In genomic region chr12:26273811-26274210, GRCh38 we compare ENCODE assay signal across 9 cellular contexts.
A peak's percentile ranks its signal among the peaks of the same experiment; 100 is the strongest.
DNase-seq lines count a peak whose midpoint lies in the region; ATAC-seq, FAIRE-seq and TF ChIP-seq lines count a peak whose summit lies in the region.
"Had no signal": no experiment of that assay in that cellular context is flagged by ENCODE, and none has a peak within 500 bp of the region (broad histone marks: within the 10 kb centered on the region; RNA-seq: fewer than 3 reads in every experiment).

No MANE protein-coding gene starts in this region.

- H3K23ac ChIP-seq in mesendoderm (ENCODE audit: low read length): no peak overlapping the region

- ATAC-seq in GM12878: no peak

- no peak overlapping the region for H3K4me2 ChIP-seq in GM12878 (ENCODE audit: control insufficient read depth, insufficient read depth)
- H3K4me2 ChIP-seq in mesendoderm (ENCODE audit: low read length): no peak overlapping the region

- H3K27ac ChIP-seq in GM12878 (ENCODE audit: control insufficient read depth, insufficient read depth) (no peak overlapping the region; the same call in 1 of the 2 replicates), mesendoderm (ENCODE audit: low read depth, low read length) (peak overlapping the region; percentile 51), transverse colon (peak overlapping the region; percentile 81 to 87 (median 86))

- SMC1A ChIA-PET in GM12878 (lab: Charles Lee; ENCODE audit: uncharacterized antibody, unreplicated experiment): interaction anchor here (0.9 to 11.8 kb wide), 21 partner anchors 9 to 180 kb away, joined by 3 to 203 read pairs (median 5); no protein-coding TSS in a partner anchor

- no peak for FAIRE-seq in GM12878 (lab: Jason Lieb, UNC)

- intact Hi-C loops in GM12878 (cut with micrococcal nuclease; ENCODE audit: unreplicated experiment) (loop anchor here (1.0 to 5.0 kb wide), 2 partner anchors 25 to 152 kb away; no protein-coding TSS in a partner anchor), transverse colon (cut with DNase I; ENCODE audit: low total_unique reads) (no loop called here)

- H3K36me3 ChIP-seq in GM12878 (ENCODE audit: control insufficient read depth in 2 of 2, insufficient read depth in 2 of 2, low read length in 1 of 2) (no peaks in the 10 kb centered on the region), mesendoderm (ENCODE audit: control insufficient read depth, insufficient read depth, low read length) (no peaks in the 10 kb centered on the region), transverse colon (no peaks in the 10 kb centered on the region)

- H2AFZ ChIP-seq in GM12878 (ENCODE audit: control insufficient read depth, low read depth, low read length): peak overlapping the region; percentile 46; the same call in 1 of the 2 replicates

- no peak overlapping the region for H4K8ac ChIP-seq in mesendoderm (ENCODE audit: low read depth, low read length)

- in situ Hi-C loops in KBM-7 (cut with MboI; ENCODE audit: low pct_unique_long_range_greater_than_20kb, low sequenced_read_pairs): no loop called here
- in situ Hi-C loops in GM12878 (cut with MboI): no loop called here
- in situ Hi-C loops in transverse colon (cut with MboI; ENCODE audit: low pct_ligation_motif_present in 1 of 4, low pct_unique_long_range_greater_than_20kb in 1 of 4, low sequenced_read_pairs in 3 of 4): no loop called here

- H2BK120ac ChIP-seq in mesendoderm (ENCODE audit: low read depth, low read length): no peak overlapping the region

- H2AK5ac ChIP-seq in mesendoderm (ENCODE audit: low read length): no peak overlapping the region

- H2BK5ac ChIP-seq in mesendoderm (ENCODE audit: low read length): peak overlapping the region; percentile 69

- H3K56ac ChIP-seq in mesendoderm (ENCODE audit: low read length): peak overlapping the region; percentile 69

- H3K79me1 ChIP-seq in mesendoderm (ENCODE audit: low read length): no peaks in the 10 kb centered on the region

- POLR2A ChIA-PET in GM12878 (lab: Charles Lee): interaction anchor here (1.0 to 6.6 kb wide), 4 partner anchors 25 to 158 kb away, joined by 3 to 41 read pairs (median 8); no protein-coding TSS in a partner anchor

- H3K27me3 ChIP-seq in GM12878 (replicated peaks in 1 of 2; ENCODE audit: control insufficient read depth in 2 of 2, insufficient read depth in 2 of 2, low read length in 1 of 2): no peaks in the 10 kb centered on the region
- H3K27me3 ChIP-seq in mesendoderm (ENCODE audit: insufficient read depth, low read length, poor library complexity): no peaks in the 10 kb centered on the region
- no peaks in the 10 kb centered on the region for H3K27me3 ChIP-seq in transverse colon

- 44% methylated on average over 6 of the region's 6 CpGs for WGBS in GM12878 (ENCODE audit: insufficient coverage, insufficient replicate concordance, low lambda C conversion rate, missing lambda C conversion rate)
- no CpG with 5 or more reads among the region's 6 CpGs for WGBS in mesendoderm (ENCODE audit: extremely low coverage, insufficient coverage, low lambda C conversion rate)
- WGBS in transverse colon (ENCODE audit: low coverage in 1 of 2), 2 donors: 70% methylated on average over 4 to 6 of the region's 6 CpGs

- DNase-seq in KBM-7 (peak; percentile 23), GM12878 (ENCODE audit: low read depth, low spot score) (no peak), mesendoderm (peak; percentile 82), transverse colon (no peak), NCI-H2107 (lab: John Stamatoyannopoulos, UW) (no peak), NCI-H1417 treated with DMSO at 0.1 percent for 48 hours (lab: John Stamatoyannopoulos, UW) (no peak), NCI-H1417 (lab: John Stamatoyannopoulos, UW) (no peak)
- DNase-seq: activated T-cell treated with anti-CD3 and anti-CD28 coated beads, Interleukin-2, amount 50 U/mL, for 48 hours; retina had no signal

- TF ChIP-seq POLR2A in GM12878 (IDR thresholded peaks at IDR 0.05; ENCODE audit: low read depth, low read length) (no peak), transverse colon (IDR thresholded peaks at IDR 0.05) (no peak)

- BruUV-seq in GM12878 (replicated peaks; lab: Mats Ljungman, UMichigan): no TSS peak

- TF ChIP-seq RAD21 in GM12878 (IDR thresholded peaks at IDR 0.05; ENCODE audit: insufficient read depth, low read depth, low read length): no peak

- H3K9ac ChIP-seq in GM12878 (ENCODE audit: control insufficient read depth, insufficient read depth, low read length) (no peak overlapping the region), mesendoderm (ENCODE audit: low read length) (no peak overlapping the region)

- H3K79me2 ChIP-seq in GM12878 (ENCODE audit: control insufficient read depth, insufficient read depth, low read length) (no peaks in the 10 kb centered on the region), mesendoderm (ENCODE audit: control insufficient read depth, insufficient read depth, low read length) (no peaks in the 10 kb centered on the region)

- H2BK15ac ChIP-seq in mesendoderm (replicated peaks; ENCODE audit: low read depth): no peak overlapping the region

- H3K9me3 ChIP-seq in GM12878 (replicated peaks; ENCODE audit: control insufficient read depth, insufficient read depth, low read length) (no peaks in the 10 kb centered on the region), transverse colon (no peaks in the 10 kb centered on the region)

- no peak overlapping the region for H3K4ac ChIP-seq in mesendoderm (ENCODE audit: low read depth, low read length)

- no peak overlapping the region for H4K5ac ChIP-seq in mesendoderm (ENCODE audit: low read length)

- H3K18ac ChIP-seq in mesendoderm (ENCODE audit: low read length): peak overlapping the region; percentile 5

- peaks cover 44% of the 10 kb centered on the region for H3K4me1 ChIP-seq in GM12878 (ENCODE audit: control insufficient read depth, insufficient read depth, low read length)
- peaks cover 13% of the 10 kb centered on the region for H3K4me1 ChIP-seq in mesendoderm (ENCODE audit: control insufficient read depth, low read depth, low read length)
- peaks cover 8 to 32% (median 17%) of the 10 kb centered on the region in 4 donors for H3K4me1 ChIP-seq in transverse colon

- RAD21 ChIA-PET in GM12878 (lab: Charles Lee; ENCODE audit: unreplicated experiment): interaction anchor here (0.7 to 9.6 kb wide), 17 partner anchors 9 to 177 kb away, joined by 3 to 111 read pairs (median 5); partner anchors contain the start of genes BHLHE41 and SSPN

- no peak for TF ChIP-seq EP300 in GM12878 (IDR thresholded peaks at IDR 0.05; ENCODE audit: borderline replicate concordance in 1 of 2, control insufficient read depth in 1 of 2, low read depth in 2 of 2, low read length in 2 of 2)
- no peak for TF ChIP-seq EP300 in transverse colon (IDR thresholded peaks at IDR 0.05; ENCODE audit: low read depth)

- H3K4me3 ChIP-seq in GM12878 (no peak overlapping the region), mesendoderm (ENCODE audit: low read length) (no peak overlapping the region), transverse colon (no peak overlapping the region)

- CTCF ChIA-PET in GM12878 (lab: Yijun Ruan, JAX): interaction anchor here (0.7 to 6.9 kb wide), 9 partner anchors 14 to 869 kb away, joined by 3 to 46 read pairs (median 6); no protein-coding TSS in a partner anchor

- H4K20me1 ChIP-seq in GM12878 (ENCODE audit: control insufficient read depth, insufficient read depth): no peaks in the 10 kb centered on the region

- TF ChIP-seq CTCF in GM12878 (IDR thresholded peaks at IDR 0.05 in 2 of 3, conservative IDR thresholded peaks at IDR 0.05 in 1 of 3; ENCODE audit: control insufficient read depth in 2 of 3, extremely low read depth in 1 of 3, insufficient read depth in 1 of 3, low read depth in 3 of 3, low read length in 3 of 3): no peak
- TF ChIP-seq CTCF in transverse colon (IDR thresholded peaks at IDR 0.05): no peak

TF ChIP-seq in GM12878, 131 proteins besides CTCF, POLR2A, EP300 and RAD21:
- TF ChIP-seq DPF2 (IDR thresholded peaks at IDR 0.05) (no peak), MYC (IDR thresholded peaks at IDR 0.05; ENCODE audit: insufficient read depth, insufficient read length, insufficient replicate concordance, low read length, severe bottlenecking) (no peak), KDM1A (IDR thresholded peaks at IDR 0.05; ENCODE audit: borderline replicate concordance) (no peak), SUZ12 (IDR thresholded peaks at IDR 0.05; ENCODE audit: unreplicated experiment) (no peak), GATAD2B (conservative IDR thresholded peaks at IDR 0.05; ENCODE audit: low read depth) (0 out of 2 replicates have a peak, but pooled peaks have one; percentile 22), ZNF687 (IDR thresholded peaks at IDR 0.05) (no peak), NR2F1 (conservative IDR thresholded peaks at IDR 0.05) (no peak)
TF ChIP-seq in GM12878: peak in this region for 1.

Comparison
In these comparisons a context has a peak if more than half of its experiments do, and no peak if none do; other contexts are left out.
1. DNase-seq: peak in KBM-7 (single experiment) and mesendoderm (single experiment); none in GM12878 (single experiment), transverse colon (single experiment), NCI-H2107 (single experiment), NCI-H1417 treated with DMSO at 0.1 percent for 48 hours (single experiment) and NCI-H1417 (0 of 3).